15 cellular contexts compared by ENCODE assay signal in genomic region chr1:173871091-173871490, GRCh38. TPM values are rescaled to one million over a fixed set of nuclear protein-coding genes. Genes with fewer than 3 reads are reported as not detected.
DNase-seq lines count a peak whose midpoint lies in the region; ATAC-seq lines count a peak whose summit lies in the region.
"Had no signal": no experiment of that assay in that cellular context is flagged by ENCODE, and none has a peak within 500 bp of the region (broad histone marks: within the 10 kb centered on the region; RNA-seq: fewer than 3 reads in every experiment).

No MANE protein-coding gene starts in this region.

- ATAC-seq in activated naive CD4-positive, alpha-beta T cell treated with anti-CD3 and anti-CD28 coated beads, Interleukin-2, amount 50 U/mL, for 72 hours: no peak

- peak overlapping the region; percentile 27 for H3K27ac ChIP-seq in subcutaneous abdominal adipose tissue (ENCODE audit: low read depth, low read length)
- H3K27ac ChIP-seq: SJSA1 had no signal

- H3K4me3 ChIP-seq in subcutaneous abdominal adipose tissue (ENCODE audit: low read depth in 1 of 5, low read length in 5 of 5): peak overlapping the region in 2 of 5 donors; percentile 7 to 25
- H3K4me3 ChIP-seq: SJSA1 had no signal

- peaks cover 15 to 40% (median 26%) of the 10 kb centered on the region in 5 donors for H3K36me3 ChIP-seq in subcutaneous abdominal adipose tissue (ENCODE audit: control insufficient read depth in 5 of 5, insufficient read depth in 5 of 5, low read length in 5 of 5)

- CTCF ChIA-PET in activated naive CD4-positive, alpha-beta T cell treated with anti-CD3 and anti-CD28 coated beads for 36 hours (lab: Charles Lee): interaction anchor here (0.6 kb wide), 1 partner anchor 16 kb away, joined by 3 read pairs; no protein-coding TSS in a partner anchor

- H3K36me3 Mint-ChIP-seq in activated naive CD4-positive, alpha-beta T cell treated with anti-CD3 and anti-CD28 coated beads for 36 hours (ENCODE audit: low read depth): peaks cover 43% of the 10 kb centered on the region
- peaks cover 31 to 32% of the 10 kb centered on the region in 2 donors for H3K36me3 Mint-ChIP-seq in activated naive CD4-positive, alpha-beta T cell treated with anti-CD3 and anti-CD28 coated beads, Interleukin-2, amount 50 U/mL, for 72 hours

- intact Hi-C loops in activated naive CD4-positive, alpha-beta T cell treated with anti-CD3 and anti-CD28 coated beads for 36 hours (cut with micrococcal nuclease): no loop called here

- no peaks in the 10 kb centered on the region for H3K27me3 Mint-ChIP-seq in activated naive CD4-positive, alpha-beta T cell treated with anti-CD3 and anti-CD28 coated beads for 36 hours (ENCODE audit: low read depth)

- no peak for DNase-seq in activated naive CD4-positive, alpha-beta T cell treated with anti-CD3 and anti-CD28 coated beads for 36 hours
- DNase-seq in activated naive CD4-positive, alpha-beta T cell treated with anti-CD3 and anti-CD28 coated beads, Interleukin-2, amount 50 U/mL, for 16 hours: no peak
- DNase-seq in activated naive CD4-positive, alpha-beta T cell treated with anti-CD3 and anti-CD28 coated beads, Interleukin-2, amount 50 U/mL, for 72 hours (ENCODE audit: low spot score in 2 of 2): no peak
- no peak for DNase-seq in H4 (ENCODE audit: low spot score)
- DNase-seq in stimulated activated naive CD4-positive, alpha-beta T cell (lab: John Stamatoyannopoulos, UW): no peak
- DNase-seq: DMS79 treated with DMSO at 0.1 percent for 48 hours, foreskin melanocyte, IMR-90, kidney, NCI-H1694 treated with DMSO at 0.1 percent for 48 hours, NCI-H748 treated with DMSO at 0.1 percent for 48 hours, nephron progenitor cell had no signal

- H3K27me3 ChIP-seq in subcutaneous abdominal adipose tissue (ENCODE audit: control insufficient read depth in 5 of 5, insufficient read depth in 4 of 5, low read length in 5 of 5): no peaks in the 10 kb centered on the region
- H3K27me3 ChIP-seq: SJSA1 had no signal

- H3K9me3 Mint-ChIP-seq in activated naive CD4-positive, alpha-beta T cell treated with anti-CD3 and anti-CD28 coated beads for 36 hours: no peaks in the 10 kb centered on the region
- H3K9me3 Mint-ChIP-seq in activated naive CD4-positive, alpha-beta T cell treated with anti-CD3 and anti-CD28 coated beads, Interleukin-2, amount 50 U/mL, for 72 hours: no peaks in the 10 kb centered on the region
- H3K9me3 Mint-ChIP-seq: nephron progenitor cell, type B pancreatic cell had no signal

- peaks cover 0 to 48% (median 40%) of the 10 kb centered on the region in 5 donors for H3K4me1 ChIP-seq in subcutaneous abdominal adipose tissue (ENCODE audit: control insufficient read depth in 5 of 5, insufficient read depth in 5 of 5, low read length in 5 of 5)

- peaks cover 37% of the 10 kb centered on the region for H3K4me1 Mint-ChIP-seq in activated naive CD4-positive, alpha-beta T cell treated with anti-CD3 and anti-CD28 coated beads for 36 hours (ENCODE audit: low read depth)

- H3K9me3 ChIP-seq in subcutaneous abdominal adipose tissue (ENCODE audit: control insufficient read depth in 5 of 5, low read length in 5 of 5): no peaks in the 10 kb centered on the region
- H3K9me3 ChIP-seq: SJSA1 had no signal

- peak overlapping the region; percentile 74 for H3K27ac Mint-ChIP-seq in activated naive CD4-positive, alpha-beta T cell treated with anti-CD3 and anti-CD28 coated beads for 36 hours
- H3K27ac Mint-ChIP-seq in activated naive CD4-positive, alpha-beta T cell treated with anti-CD3 and anti-CD28 coated beads, Interleukin-2, amount 50 U/mL, for 72 hours: peak overlapping the region; percentile 86 to 90
- H3K27ac Mint-ChIP-seq: nephron progenitor cell, type B pancreatic cell had no signal

- no peak overlapping the region for H3K4me3 Mint-ChIP-seq in activated naive CD4-positive, alpha-beta T cell treated with anti-CD3 and anti-CD28 coated beads for 36 hours
- H3K4me3 Mint-ChIP-seq: nephron progenitor cell, type B pancreatic cell had no signal

- no peak overlapping the region for H3K9ac ChIP-seq in subcutaneous abdominal adipose tissue (ENCODE audit: low read length in 5 of 5)

RNA-seq across cellular contexts. Expression of gene ZBTB37, which starts 2.9 kb away (rescaled TPM):
- 1 to 10 TPM; 8.1 to 9.0 TPM for total RNA-seq in activated naive CD4-positive, alpha-beta T cell treated with anti-CD3 and anti-CD28 coated beads for 36 hours
- total RNA-seq in activated naive CD4-positive, alpha-beta T cell treated with anti-CD3 and anti-CD28 coated beads, Interleukin-2, amount 50 U/mL, for 72 hours: 10 to 100 TPM in 1 of 2 donors, 1 to 10 TPM in 1; 9.5 to 21.4 TPM
- 2.0 and 2.3 TPM in 2 replicates for total RNA-seq in H4 (2014; rRNA removed; shearing (Covaris generic))

RNA-seq across cellular contexts. Expression of gene GAS5, which starts 3.3 kb away (rescaled TPM):
- 1,000 to 10,000 TPM; 1,367 to 1,374 TPM for total RNA-seq in activated naive CD4-positive, alpha-beta T cell treated with anti-CD3 and anti-CD28 coated beads for 36 hours
- total RNA-seq in activated naive CD4-positive, alpha-beta T cell treated with anti-CD3 and anti-CD28 coated beads, Interleukin-2, amount 50 U/mL, for 72 hours: 100 to 1,000 TPM; 846 to 962 TPM
- 335 and 341 TPM in 2 replicates for total RNA-seq in H4 (2014; rRNA removed; shearing (Covaris generic))

RNA-seq across cellular contexts. Expression of gene SERPINC1, which starts 46.0 kb away (rescaled TPM):
- total RNA-seq in activated naive CD4-positive, alpha-beta T cell treated with anti-CD3 and anti-CD28 coated beads for 36 hours: not detected
- total RNA-seq in activated naive CD4-positive, alpha-beta T cell treated with anti-CD3 and anti-CD28 coated beads, Interleukin-2, amount 50 U/mL, for 72 hours: under 1 TPM in 1 of 2 donors, not detected in 1; 0.27 TPM
- not detected in 2 replicates for total RNA-seq in H4 (2014; rRNA removed; shearing (Covaris generic))
- total RNA-seq: IMR-90 had no signal

RNA-seq across cellular contexts. Expression of gene CENPL, which starts 46.4 kb away (rescaled TPM):
- total RNA-seq in activated naive CD4-positive, alpha-beta T cell treated with anti-CD3 and anti-CD28 coated beads for 36 hours: 10 to 100 TPM; 31.1 to 31.9 TPM
- 10 to 100 TPM; 29.5 to 30.4 TPM for total RNA-seq in activated naive CD4-positive, alpha-beta T cell treated with anti-CD3 and anti-CD28 coated beads, Interleukin-2, amount 50 U/mL, for 72 hours
- total RNA-seq in H4 (2014; rRNA removed; shearing (Covaris generic)): 25.0 and 27.6 TPM in 2 replicates

RNA-seq across cellular contexts. Expression of gene DARS2, which starts 46.6 kb away (rescaled TPM):
- 10 to 100 TPM; 42.7 to 44.1 TPM for total RNA-seq in activated naive CD4-positive, alpha-beta T cell treated with anti-CD3 and anti-CD28 coated beads for 36 hours
- 10 to 100 TPM; 31.1 to 40.7 TPM for total RNA-seq in activated naive CD4-positive, alpha-beta T cell treated with anti-CD3 and anti-CD28 coated beads, Interleukin-2, amount 50 U/mL, for 72 hours
- total RNA-seq in H4 (2014; rRNA removed; shearing (Covaris generic)): 24.7 and 27.8 TPM in 2 replicates
